In the genomic region with DNA sequence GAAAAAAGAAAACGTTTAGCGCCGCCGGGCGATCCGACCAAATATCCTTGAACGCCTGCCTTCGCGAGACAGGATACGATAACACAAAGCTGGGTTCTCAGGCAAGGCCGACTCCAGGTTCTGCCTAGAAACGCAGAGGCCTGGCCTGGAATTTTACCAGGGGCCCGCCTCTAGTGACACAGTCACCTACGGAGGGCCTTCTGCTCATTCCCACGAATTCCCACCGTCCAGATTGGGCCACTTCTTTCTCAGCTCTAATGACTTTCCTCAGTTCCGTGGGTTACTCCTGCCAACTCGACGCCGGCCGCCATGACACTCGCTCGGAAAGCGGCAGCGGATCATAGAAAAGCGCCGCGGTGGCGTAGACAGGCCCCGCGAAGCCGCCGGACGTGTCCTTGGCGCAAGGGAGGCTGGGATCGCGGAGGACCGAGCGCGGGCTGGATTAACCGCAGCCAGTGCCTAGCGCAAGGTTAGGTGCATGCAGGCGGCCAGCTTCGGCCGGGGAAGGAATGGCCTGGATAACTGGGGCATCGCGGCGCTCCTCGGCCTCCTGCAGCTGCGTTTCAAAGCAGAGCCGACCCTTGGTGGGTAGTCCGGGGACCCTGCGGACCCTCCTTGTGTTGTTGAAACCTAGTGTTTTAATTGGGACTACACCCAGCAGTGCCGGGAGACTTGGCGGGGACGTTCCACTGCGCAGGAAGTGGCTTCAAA, we compare ENCODE assay signal across 8 cellular contexts. TPM values are rescaled to one million over a fixed set of nuclear protein-coding genes. Genes with fewer than 3 reads are reported as not detected.
DNase-seq lines count a peak whose midpoint lies in the region; ATAC-seq, FAIRE-seq and TF ChIP-seq lines count a peak whose summit lies in the region.

A gene (minus strand): TSS at position 340 of the 711 bp plus-strand sequence. CDS start 374 bp downstream, outside the sequence.

- TF ChIP-seq CTCF in AG09319 (IDR thresholded peaks at IDR 0.05; ENCODE audit: low read depth, low read length) = no peak
- no peak for TF ChIP-seq CTCF in kidney (IDR thresholded peaks at IDR 0.05; ENCODE audit: borderline replicate concordance, extremely low read depth, insufficient read depth)

- H3K4me1 ChIP-seq in kidney (ENCODE audit: control insufficient read depth in 1 of 2, insufficient read depth in 1 of 2, low read depth in 1 of 2, low read length in 2 of 2) = peaks cover 9 to 12% of the 10 kb centered on the region in 2 donors

- ATAC-seq in GM19025 (IDR thresholded peaks at IDR 0.05; ENCODE audit: low read depth, unreplicated experiment) (peak; percentile 92), HG03342 (IDR thresholded peaks at IDR 0.05; ENCODE audit: unreplicated experiment) (peak; percentile 96)

- no peaks in the 10 kb centered on the region for H3K9me3 ChIP-seq in kidney (ENCODE audit: control insufficient read depth in 1 of 2, low read length in 2 of 2)

- no peaks in the 10 kb centered on the region for H3K36me3 ChIP-seq in kidney (ENCODE audit: control insufficient read depth in 1 of 2, insufficient read depth in 2 of 2, low read length in 2 of 2)

- H3K9ac ChIP-seq in kidney (ENCODE audit: low read length in 2 of 2) = peak within 1 kb of the TSS; percentile 90 to 95

- no peak for FAIRE-seq in kidney (lab: Jason Lieb, UNC)

- peak; percentile 80 for DNase-seq in AG09319 (ENCODE audit: extremely low read depth, low read depth)
- DNase-seq in NCI-H446 (lab: John Stamatoyannopoulos, UW) = peak; percentile 83 to 95
- DNase-seq in activated CD4-positive, CD25-positive, alpha-beta regulatory T cell treated with anti-CD3 and anti-CD28 coated beads, Interleukin-2, amount 50 U/mL, for 72 hours = peak; percentile 90
- peak; percentile 72 to 77 for DNase-seq in cerebellar nuclear complex (lab: John Stamatoyannopoulos, UW)
- peak; percentile 97 for DNase-seq in kidney
- peak; percentile 95 for DNase-seq in stimulated activated CD4-positive, alpha-beta T cell treated with anti-CD3 and anti-CD28 coated beads, Interleukin-15, amount 100 ng/mL, for 24 hours

- intact Hi-C loops in kidney (cut with DNase I) = no loop called here

- H3K27ac ChIP-seq in kidney (ENCODE audit: low read depth in 2 of 2, low read length in 2 of 2) = peak within 1 kb of the TSS; percentile 94 to 96

- H3K4me3 ChIP-seq in kidney (ENCODE audit: low read length in 2 of 2) = peak within 1 kb of the TSS; percentile 76 to 97

RNA-seq across cellular contexts. Expression of the gene that starts here (rescaled TPM):
- total RNA-seq in kidney = 71.5 TPM
- polyA plus RNA-seq in kidney (ENCODE audit: insufficient read depth, low read depth, low replicate concordance) = 6.2 TPM

Comparison
In these comparisons a context has a peak if more than half of its experiments do, and no peak if none do; other contexts are left out.
1. Peak in every context shown above with its lines: DNase-seq, ATAC-seq, H3K4me3 ChIP-seq and H3K27ac ChIP-seq.